8 cellular contexts compared by ENCODE assay signal in genomic region chr7:105388373-105389089, GRCh38. TPM values are rescaled to one million over a fixed set of nuclear protein-coding genes. Genes with fewer than 3 reads are reported as not detected.
DNase-seq lines count a peak whose midpoint lies in the region; ATAC-seq and TF ChIP-seq lines count a peak whose summit lies in the region.

SRPK2 (minus strand) TSS chr7:105388921.

- peak within 1 kb of the TSS; percentile 66 for H3K9ac ChIP-seq in endocrine pancreas (ENCODE audit: control insufficient read depth, insufficient read depth, low read length)

- DNase-seq in AG04450 (ENCODE audit: low read depth, low spot score): no peak
- DNase-seq in NCI-H526 (lab: John Stamatoyannopoulos, UW): peak; percentile 30 to 91
- peak; percentile 51 to 66 (median 53) for DNase-seq in activated CD8-positive, alpha-beta memory T cell treated with anti-CD3 and anti-CD28 coated beads for 48 hours (ENCODE audit: low read depth in 2 of 3, low spot score in 2 of 3)
- peak; percentile 79 to 84 for DNase-seq in mesothelial cell of epicardium (ENCODE audit: low spot score in 2 of 2, unreplicated experiment in 2 of 2)
- peak; percentile 42 to 52 for DNase-seq in stimulated activated CD8-positive, alpha-beta memory T cell treated with anti-CD3 and anti-CD28 coated beads, Interleukin-15, amount 100 ng/mL, for 4 hours (ENCODE audit: low read depth in 2 of 2)

- no peak within 1 kb of the TSS for H3K27ac ChIP-seq in AG04450 (ENCODE audit: low read depth, low read length)

- POLR2A ChIA-PET in AG04450 (lab: Yijun Ruan, JAX): interaction anchor here (0.8 to 1.7 kb wide), 6 partner anchors 10 to 408 kb away, joined by 3 to 12 read pairs (median 3); partner anchors contain the start of gene KMT2E

- CTCF ChIA-PET in AG04450 (lab: Charles Lee): interaction anchor here (0.7 kb wide), 1 partner anchor 83 kb away, joined by 3 read pairs; no protein-coding TSS in a partner anchor

- H3K27me3 ChIP-seq in AG04450 (ENCODE audit: control insufficient read depth, insufficient read depth, low read length) (no peaks in the 10 kb centered on the region), endocrine pancreas (ENCODE audit: control insufficient read depth, insufficient read depth, low read length) (no peaks in the 10 kb centered on the region)

- peaks cover 4% of the 10 kb centered on the region for H3K4me1 ChIP-seq in endocrine pancreas (ENCODE audit: control insufficient read depth, insufficient read depth, low read length)

- TF ChIP-seq CTCF in AG04450 (IDR thresholded peaks at IDR 0.05; ENCODE audit: low read depth, low read length): no peak
- TF ChIP-seq CTCF in mesothelial cell of epicardium (IDR thresholded peaks at IDR 0.05; ENCODE audit: unreplicated experiment): no peak

- peaks cover 3% of the 10 kb centered on the region for H3K36me3 Mint-ChIP-seq in mesothelial cell of epicardium

- H3K4me3 ChIP-seq in AG04450 (ENCODE audit: low read depth, low read length) (peak within 1 kb of the TSS; percentile 74), endocrine pancreas (ENCODE audit: control insufficient read depth, insufficient read depth, low read length) (peak within 1 kb of the TSS; percentile 40)

- H3K27ac Mint-ChIP-seq in mesothelial cell of epicardium: peak within 1 kb of the TSS; percentile 92

- no peaks in the 10 kb centered on the region for H3K36me3 ChIP-seq in endocrine pancreas (ENCODE audit: control insufficient read depth, insufficient read depth, low read length)

- peak; percentile 74 for ATAC-seq in GM18517 (IDR thresholded peaks at IDR 0.05; ENCODE audit: unreplicated experiment)
- peak; percentile 77 for ATAC-seq in HG03064 (IDR thresholded peaks at IDR 0.05; ENCODE audit: low read depth, unreplicated experiment)

- peaks cover 10% of the 10 kb centered on the region for H3K4me1 Mint-ChIP-seq in mesothelial cell of epicardium

- H3K4me3 Mint-ChIP-seq in mesothelial cell of epicardium: peak within 1 kb of the TSS; percentile 93

- H3K9me3 Mint-ChIP-seq in mesothelial cell of epicardium: no peaks in the 10 kb centered on the region

- no peaks in the 10 kb centered on the region for H3K9me3 ChIP-seq in AG04450 (ENCODE audit: control insufficient read depth, insufficient read depth, low read length)
- no peaks in the 10 kb centered on the region for H3K9me3 ChIP-seq in endocrine pancreas (ENCODE audit: control insufficient read depth, low read length)

- H3K27me3 Mint-ChIP-seq in mesothelial cell of epicardium (ENCODE audit: low read depth): no peaks in the 10 kb centered on the region

RNA-seq across cellular contexts. Expression of gene SRPK2, which starts in this region (rescaled TPM):
- 22.4 and 23.7 TPM in 2 replicates for polyA plus RNA-seq in AG04450 (2011; rRNA removed)
- 22.1 and 28.9 TPM in 2 replicates for polyA minus RNA-seq in AG04450 (2011; rRNA and poly(A)+ RNA removed)
- 43.8 to 51.4 TPM (median 45.3 TPM) in 3 replicates for total RNA-seq in mesothelial cell of epicardium
